Comparison of ENCODE assay signal across 8 cellular contexts in genomic region chr6:136037246-136037884, GRCh38.
DNase-seq lines count a peak whose midpoint lies in the region; FAIRE-seq and TF ChIP-seq lines count a peak whose summit lies in the region.

No MANE protein-coding gene starts in this region.

- no peak overlapping the region for H2AFZ ChIP-seq in Karpas-422 (ENCODE audit: low read length)

- intact Hi-C loops in ovary (cut with DNase I) = loop anchor here in 1 of 4 donors (10.0 kb wide), 1 partner anchor 127 kb away; no protein-coding TSS in a partner anchor

- H3K79me2 ChIP-seq in Karpas-422 (ENCODE audit: low read length) = no peaks in the 10 kb centered on the region

- 33 to 44% methylated on average over 9 of the region's 9 CpGs for WGBS in esophagus, 2 donors
- 9 to 29% (median 17%) methylated on average over 9 of the region's 9 CpGs for WGBS in ovary, 3 donors

- peak; percentile 9 for FAIRE-seq in HTR-8/SVneo (lab: Jason Lieb, UNC)

- H3K9me3 ChIP-seq in esophagus (ENCODE audit: control insufficient read depth in 2 of 2, insufficient read depth in 1 of 2, low read depth in 1 of 2, low read length in 1 of 2) = no peaks in the 10 kb centered on the region
- H3K9me3 ChIP-seq in ovary = no peaks in the 10 kb centered on the region
- no peaks in the 10 kb centered on the region for H3K9me3 ChIP-seq in Karpas-422 (ENCODE audit: low read length)

- no peak overlapping the region for H3K4me2 ChIP-seq in Karpas-422 (ENCODE audit: low read depth, low read length, poor library complexity, severe bottlenecking)

- no peaks in the 10 kb centered on the region for H3K36me3 ChIP-seq in esophagus (ENCODE audit: control insufficient read depth in 2 of 2, insufficient read depth in 2 of 2, low read length in 1 of 2)
- no peaks in the 10 kb centered on the region for H3K36me3 ChIP-seq in ovary
- no peaks in the 10 kb centered on the region for H3K36me3 ChIP-seq in Karpas-422 (ENCODE audit: insufficient read depth, low read length)

- peak overlapping the region; percentile 14 to 34 for H3K27ac ChIP-seq in esophagus (ENCODE audit: low read depth in 2 of 2, low read length in 1 of 2)
- H3K27ac ChIP-seq in ovary = peak overlapping the region; percentile 42 to 81
- no peak overlapping the region for H3K27ac ChIP-seq in Karpas-422 (ENCODE audit: low read length)

- no peaks in the 10 kb centered on the region for H3K27me3 ChIP-seq in esophagus (ENCODE audit: control insufficient read depth in 1 of 2, insufficient read depth in 2 of 2, low read length in 2 of 2)
- no peaks in the 10 kb centered on the region for H3K27me3 ChIP-seq in ovary
- H3K27me3 ChIP-seq in Karpas-422 (ENCODE audit: low read length) = no peaks in the 10 kb centered on the region

- TF ChIP-seq POLR2A in ovary (IDR thresholded peaks at IDR 0.05) = no peak

- H3K9ac ChIP-seq in Karpas-422 (ENCODE audit: low read length) = no peak overlapping the region

- peaks cover 0 to 15% of the 10 kb centered on the region in 2 donors for H3K4me1 ChIP-seq in esophagus (ENCODE audit: control insufficient read depth in 2 of 2, insufficient read depth in 2 of 2, low read length in 1 of 2)
- peaks cover 15% of the 10 kb centered on the region for H3K4me1 ChIP-seq in ovary (ENCODE audit: insufficient read depth)
- no peaks in the 10 kb centered on the region for H3K4me1 ChIP-seq in Karpas-422 (ENCODE audit: low read length)

- H4K20me1 ChIP-seq in Karpas-422 (ENCODE audit: insufficient read depth, low read depth, low read length) = no peaks in the 10 kb centered on the region

- DNase-seq in EH (ENCODE audit: low read depth) (peak; percentile 22), HTR-8/SVneo (ENCODE audit: insufficient read length, low spot score) (no peak), ovary (peak in 3 of 5 donors; percentile 37 to 50 (median 42)), DMS53 (lab: John Stamatoyannopoulos, UW) (no peak), LoVo (ENCODE audit: low spot score) (no peak), Karpas-422 (no peak), mesenteric fat pad (ENCODE audit: low spot score) (no peak)

- H3K9me2 ChIP-seq in Karpas-422 (replicated peaks; ENCODE audit: insufficient read depth, low read length) = no peaks in the 10 kb centered on the region

- H3K4me3 ChIP-seq in esophagus (ENCODE audit: low read depth in 1 of 2, low read length in 2 of 2) (no peak overlapping the region), ovary (peak overlapping the region; percentile 36), Karpas-422 (ENCODE audit: low read length) (no peak overlapping the region)

- TF ChIP-seq EP300 in ovary (IDR thresholded peaks at IDR 0.05) = no peak

- no peak for TF ChIP-seq CTCF in ovary (IDR thresholded peaks at IDR 0.05)

Comparison
In these comparisons a context has a peak if more than half of its experiments do, and no peak if none do; other contexts are left out.
1. DNase-seq: peak in EH (single experiment) and ovary (3 of 5); none in HTR-8/SVneo (single experiment), DMS53 (single experiment), LoVo (single experiment), Karpas-422 (single experiment) and mesenteric fat pad (single experiment).